In the genomic region with DNA sequence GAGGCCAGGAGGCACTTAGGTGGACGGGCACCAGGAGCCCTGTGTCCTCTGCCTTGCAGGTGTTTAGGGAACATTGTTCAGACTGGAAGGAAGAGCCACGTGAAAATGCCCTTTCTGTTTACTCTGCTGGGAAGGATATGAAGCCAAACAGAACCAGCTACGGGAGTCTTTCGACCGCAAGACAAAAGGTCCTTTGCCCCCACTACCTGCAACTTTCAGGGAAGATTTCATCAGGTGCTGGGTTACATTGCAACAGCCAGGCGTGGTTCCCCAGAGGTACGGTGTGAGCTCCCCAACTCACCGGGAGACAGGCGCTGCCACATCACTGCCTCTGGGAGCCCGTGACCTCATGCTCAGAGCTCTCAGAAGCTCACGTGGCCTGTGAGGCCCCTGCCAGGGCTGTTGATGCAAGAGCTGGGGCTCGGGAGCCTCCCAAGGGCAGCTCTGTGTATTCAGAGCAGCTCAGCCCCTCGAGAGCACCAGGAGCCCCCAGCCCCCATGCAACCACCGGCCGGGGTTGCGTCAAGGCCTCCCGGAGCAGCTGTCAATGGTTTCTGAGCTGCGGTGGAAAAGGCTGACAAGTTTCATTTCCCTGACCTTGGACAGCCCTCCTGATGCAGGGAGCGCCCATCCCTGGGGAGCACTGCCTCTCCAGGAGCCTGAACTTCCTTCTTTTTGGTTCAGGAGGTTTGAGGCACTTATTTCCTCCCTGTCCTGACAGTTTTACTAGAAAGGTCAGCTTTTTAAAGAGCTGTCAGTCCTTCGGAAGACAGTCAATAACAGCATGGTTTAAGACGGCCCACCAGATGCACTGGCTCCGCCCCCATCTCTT, we compare ENCODE assay signal across 9 cellular contexts. TPM values are rescaled to one million over a fixed set of nuclear protein-coding genes. Genes with fewer than 3 reads are reported as not detected.
DNase-seq lines count a peak whose midpoint lies in the region; ATAC-seq and TF ChIP-seq lines count a peak whose summit lies in the region.
"Had no signal": no experiment of that assay in that cellular context is flagged by ENCODE, and none has a peak within 500 bp of the region (broad histone marks: within the 10 kb centered on the region; RNA-seq: fewer than 3 reads in every experiment).

No MANE protein-coding gene starts in this region.

- no peaks in the 10 kb centered on the region for H3K36me3 ChIP-seq in hepatocyte (replicated peaks; ENCODE audit: insufficient read depth, low read depth)
- H3K36me3 ChIP-seq: thoracic aorta had no signal

- H3K4me3 ChIP-seq in hepatocyte, result no peak overlapping the region
- H3K4me3 ChIP-seq: thoracic aorta had no signal

- no peaks in the 10 kb centered on the region for H4K20me1 ChIP-seq in hepatocyte (ENCODE audit: insufficient read depth, poor library complexity, severe bottlenecking)

- ATAC-seq in HG02642 (IDR thresholded peaks at IDR 0.05; ENCODE audit: poor library complexity, unreplicated experiment), result no peak

- no peaks in the 10 kb centered on the region for H3K27me3 ChIP-seq in hepatocyte

- no peak overlapping the region for H2AFZ ChIP-seq in hepatocyte

- DNase-seq in NCI-H1417 (lab: John Stamatoyannopoulos, UW) (peak; percentile 53 to 77 (median 63)), NCI-H1417 treated with DMSO at 0.1 percent for 48 hours (lab: John Stamatoyannopoulos, UW) (no peak), NOMO-1 (lab: John Stamatoyannopoulos, UW; ENCODE audit: unreplicated experiment in 2 of 2) (peak; percentile 87 to 88), hepatocyte (ENCODE audit: low spot score) (peak; percentile 97), NCI-H1048 (lab: John Stamatoyannopoulos, UW) (no peak)
- DNase-seq in activated naive CD4-positive, alpha-beta T cell treated with anti-CD3 and anti-CD28 coated beads, Interleukin-2, amount 50 U/mL, for 16 hours, result peak; percentile 80
- DNase-seq in stimulated activated CD4-positive, alpha-beta T cell treated with anti-CD3 and anti-CD28 coated beads, Interleukin-15, amount 100 ng/mL, for 24 hours, result peak; percentile 76

- 21% methylated on average over 22 of the region's 22 CpGs for WGBS in hepatocyte (ENCODE audit: low lambda C conversion rate, missing lambda C conversion rate)

- peak overlapping the region; percentile 93 for H3K4me2 ChIP-seq in hepatocyte

- H3K9me2 ChIP-seq in hepatocyte (replicated peaks; ENCODE audit: insufficient read depth), result no peaks in the 10 kb centered on the region

- peak overlapping the region; percentile 98 for H3K27ac ChIP-seq in hepatocyte
- H3K27ac ChIP-seq: thoracic aorta had no signal

- TF ChIP-seq CTCF in hepatocyte (IDR thresholded peaks at IDR 0.05; ENCODE audit: poor library complexity), result no peak

- H3K9me3 ChIP-seq in hepatocyte (ENCODE audit: low read depth), result no peaks in the 10 kb centered on the region
- H3K9me3 ChIP-seq: thoracic aorta had no signal

- peaks cover 32% of the 10 kb centered on the region for H3K79me2 ChIP-seq in hepatocyte

- peaks cover 62% of the 10 kb centered on the region for H3K4me1 ChIP-seq in hepatocyte (ENCODE audit: insufficient read depth)

RNA-seq across cellular contexts. Expression of a gene that starts 42.1 kb away (rescaled TPM):
- 28.8 and 38.1 TPM in 2 replicates for total RNA-seq in hepatocyte
- 19.5 and 24.5 TPM in 2 replicates for polyA plus RNA-seq in hepatocyte

RNA-seq across cellular contexts. Expression of a gene that starts 42.8 kb away (rescaled TPM):
- 2.2 and 3.0 TPM in 2 replicates for total RNA-seq in hepatocyte
- polyA plus RNA-seq in hepatocyte, result 4.7 and 7.6 TPM in 2 replicates

Comparison
In these comparisons a context has a peak if more than half of its experiments do, and no peak if none do; other contexts are left out.
1. DNase-seq: peak in NCI-H1417 (3 of 3), NOMO-1 (2 of 2), activated naive CD4-positive, alpha-beta T cell treated with anti-CD3 and anti-CD28 coated beads, Interleukin-2, amount 50 U/mL, for 16 hours (single experiment), hepatocyte (single experiment) and stimulated activated CD4-positive, alpha-beta T cell treated with anti-CD3 and anti-CD28 coated beads, Interleukin-15, amount 100 ng/mL, for 24 hours (single experiment); none in NCI-H1417 treated with DMSO at 0.1 percent for 48 hours (single experiment) and NCI-H1048 (single experiment).